In the genomic region with DNA sequence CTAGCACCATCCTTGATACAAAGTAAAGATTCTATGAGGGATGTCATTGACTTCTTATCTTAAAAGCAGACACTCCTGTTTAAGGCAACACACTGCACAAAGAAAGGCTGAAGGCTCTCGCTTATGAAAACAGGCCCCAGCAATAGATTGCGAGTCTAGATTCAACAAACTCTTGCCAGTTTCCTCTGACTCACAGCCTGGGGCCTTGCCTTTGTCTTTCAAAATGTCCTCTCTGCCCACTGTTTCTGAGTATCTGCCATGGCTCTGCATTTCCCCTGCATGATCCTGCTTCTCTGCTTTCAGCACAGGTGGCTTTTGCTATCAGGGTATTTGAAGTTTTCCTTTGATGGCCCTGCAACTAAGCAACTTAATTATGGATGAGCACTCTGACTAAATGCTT, we compare ENCODE assay signal across 15 cellular contexts. TPM values are rescaled to one million over a fixed set of nuclear protein-coding genes. Genes with fewer than 3 reads are reported as not detected.
DNase-seq lines count a peak whose midpoint lies in the region; ATAC-seq, FAIRE-seq and TF ChIP-seq lines count a peak whose summit lies in the region.
"Had no signal": no experiment of that assay in that cellular context is flagged by ENCODE, and none has a peak within 500 bp of the region (broad histone marks: within the 10 kb centered on the region; RNA-seq: fewer than 3 reads in every experiment).

No MANE protein-coding gene starts in this region.

- H3K27ac ChIP-seq in SK-N-SH (ENCODE audit: low read depth in 2 of 2, low read length in 1 of 2) = peak overlapping the region in 1 of 2 experiments; percentile 60; a peak in 2 of 4 replicates
- H3K27ac ChIP-seq: ascending aorta, SK-N-MC had no signal

- no peak for TF ChIP-seq RAD21 in SK-N-SH (IDR thresholded peaks at IDR 0.05; ENCODE audit: low read length)

- no peak overlapping the region for H3K9ac ChIP-seq in SK-N-SH

- no peaks in the 10 kb centered on the region for H3K36me3 Mint-ChIP-seq in activated CD4-positive, alpha-beta T cell treated with anti-CD3 and anti-CD28 coated beads for 36 hours (ENCODE audit: low read depth)
- H3K36me3 Mint-ChIP-seq: natural killer cell treated with Interleukin-12 subunit alpha and Interleukin-12 subunit beta and Interleukin-15 and Interleukin-18, amount 100 ng/mL, for 72 hours had no signal

- H3F3A ChIP-seq in SK-N-SH (replicated peaks; ENCODE audit: insufficient read depth) = no peaks in the 10 kb centered on the region

- H2AFZ ChIP-seq in SK-N-SH (ENCODE audit: low read depth) = peak overlapping the region; percentile 84

- FAIRE-seq in urothelium cell line (lab: Jason Lieb, UNC) = no peak

- WGBS in SK-N-SH (ENCODE audit: low lambda C conversion rate) = 10% methylated on average over 2 of the region's 2 CpGs

- no peak for TF ChIP-seq EP300 in SK-N-SH (IDR thresholded peaks at IDR 0.05; ENCODE audit: borderline replicate concordance in 1 of 2, low read depth in 1 of 2, low read length in 1 of 2)

- no peaks in the 10 kb centered on the region for H3K4me1 Mint-ChIP-seq in activated CD4-positive, alpha-beta T cell treated with anti-CD3 and anti-CD28 coated beads for 36 hours
- H3K4me1 Mint-ChIP-seq: activated B cell treated with CpG ODN at 0.5 μM for 24 hours had no signal

- no peak overlapping the region for H3K4me3 Mint-ChIP-seq in activated CD4-positive, alpha-beta T cell treated with anti-CD3 and anti-CD28 coated beads for 36 hours
- H3K4me3 Mint-ChIP-seq: activated B cell treated with CpG ODN at 0.5 μM for 24 hours; natural killer cell treated with Interleukin-12 subunit alpha and Interleukin-12 subunit beta and Interleukin-15 and Interleukin-18, amount 100 ng/mL, for 72 hours had no signal

- no peak for ATAC-seq in activated CD4-positive, alpha-beta T cell treated with anti-CD3 and anti-CD28 coated beads for 36 hours
- no peak for ATAC-seq in GM21390 (IDR thresholded peaks at IDR 0.05; ENCODE audit: unreplicated experiment)
- ATAC-seq: natural killer cell treated with Interleukin-12 subunit alpha and Interleukin-12 subunit beta and Interleukin-15 and Interleukin-18, amount 100 ng/mL, for 72 hours had no signal

- H3K36me3 ChIP-seq in SK-N-SH (replicated peaks in 1 of 2; ENCODE audit: control insufficient read depth in 1 of 2, insufficient read depth in 2 of 2, low read length in 1 of 2) = no peaks in the 10 kb centered on the region
- H3K36me3 ChIP-seq: ascending aorta had no signal

- no peaks in the 10 kb centered on the region for H3K9me3 Mint-ChIP-seq in activated CD4-positive, alpha-beta T cell treated with anti-CD3 and anti-CD28 coated beads for 36 hours (ENCODE audit: low read depth)
- H3K9me3 Mint-ChIP-seq: activated B cell treated with CpG ODN at 0.5 μM for 24 hours; natural killer cell treated with Interleukin-12 subunit alpha and Interleukin-12 subunit beta and Interleukin-15 and Interleukin-18, amount 100 ng/mL, for 72 hours had no signal

- CTCF ChIA-PET in activated CD4-positive, alpha-beta T cell treated with anti-CD3 and anti-CD28 coated beads for 36 hours (lab: Charles Lee) = no interaction called here
- CTCF ChIA-PET in SK-N-SH (lab: Yijun Ruan, JAX) = interaction anchor here (2.0 kb wide), 1 partner anchor 105 kb away, joined by 9 read pairs; no protein-coding TSS in a partner anchor

- no peaks in the 10 kb centered on the region for H3K4me1 ChIP-seq in SK-N-SH (ENCODE audit: control insufficient read depth in 1 of 2, insufficient read depth in 2 of 2, low read depth in 1 of 2, low read length in 1 of 2)
- H3K4me1 ChIP-seq: ascending aorta had no signal

- H3K27me3 ChIP-seq in SK-N-SH (ENCODE audit: insufficient read depth) = no peaks in the 10 kb centered on the region
- H3K27me3 ChIP-seq: ascending aorta had no signal

- no peaks in the 10 kb centered on the region for H3K27me3 Mint-ChIP-seq in activated CD4-positive, alpha-beta T cell treated with anti-CD3 and anti-CD28 coated beads for 36 hours
- H3K27me3 Mint-ChIP-seq: activated B cell treated with CpG ODN at 0.5 μM for 24 hours had no signal

- peak; percentile 4 for DNase-seq in activated CD4-positive, alpha-beta T cell treated with anti-CD3 and anti-CD28 coated beads for 36 hours
- no peak for DNase-seq in activated CD4-positive, alpha-beta T cell treated with anti-CD3 and anti-CD28 coated beads for 4 hours
- no peak for DNase-seq in SK-N-SH
- DNase-seq in fibroblast of peridontal ligament (ENCODE audit: extremely low read depth) = peak; percentile 55
- DNase-seq in urothelium cell line (ENCODE audit: low spot score) = peak; percentile 7
- no peak for DNase-seq in 8988T
- DNase-seq in effector CD8-positive, alpha-beta T cell (lab: John Stamatoyannopoulos, UW) = no peak
- DNase-seq: activated B cell treated with CpG ODN at 0.5 μM for 24 hours; activated T-cell treated with anti-CD3 and anti-CD28 coated beads, Interleukin-2, amount 50 U/mL, for 48 hours; DMS79; NCI-H510A treated with DMSO at 0.1 percent for 48 hours had no signal

- no peaks in the 10 kb centered on the region for H4K20me1 ChIP-seq in SK-N-SH (ENCODE audit: insufficient read depth)

- H3K27ac Mint-ChIP-seq in activated CD4-positive, alpha-beta T cell treated with anti-CD3 and anti-CD28 coated beads for 36 hours = no peak overlapping the region
- H3K27ac Mint-ChIP-seq: activated B cell treated with CpG ODN at 0.5 μM for 24 hours; natural killer cell treated with Interleukin-12 subunit alpha and Interleukin-12 subunit beta and Interleukin-15 and Interleukin-18, amount 100 ng/mL, for 72 hours had no signal

- intact Hi-C loops in activated CD4-positive, alpha-beta T cell treated with anti-CD3 and anti-CD28 coated beads for 36 hours (cut with DNase I, micrococcal nuclease) = no loop called here

- H3K4me3 ChIP-seq in SK-N-SH (ENCODE audit: low read depth in 2 of 2, low read length in 1 of 2) = no peak overlapping the region
- H3K4me3 ChIP-seq: ascending aorta, SK-N-MC had no signal

- no peaks in the 10 kb centered on the region for H3K9me3 ChIP-seq in SK-N-SH
- H3K9me3 ChIP-seq: ascending aorta had no signal

- no peak for TF ChIP-seq CTCF in SK-N-SH (IDR thresholded peaks at IDR 0.05)

- H3K79me2 ChIP-seq in SK-N-SH (ENCODE audit: insufficient read depth) = no peaks in the 10 kb centered on the region

- no peaks in the 10 kb centered on the region for H3K9me2 ChIP-seq in SK-N-SH

- H3K4me2 ChIP-seq in SK-N-SH = no peak overlapping the region

- POLR2A ChIA-PET in activated CD4-positive, alpha-beta T cell treated with anti-CD3 and anti-CD28 coated beads for 36 hours (lab: Charles Lee) = no interaction called here
- POLR2A ChIA-PET in SK-N-SH (lab: Yijun Ruan, JAX) = no interaction called here

TF ChIP-seq in SK-N-SH, 30 proteins besides CTCF, POLR2A, EP300 and RAD21:
- no peak for TF ChIP-seq POLR2AphosphoS5 (IDR thresholded peaks at IDR 0.05; ENCODE audit: low read depth, low read length)
- no peak for TF ChIP-seq SIN3A (IDR thresholded peaks at IDR 0.05; ENCODE audit: borderline replicate concordance, low read depth, low read length)
- TF ChIP-seq FOXJ3 (CRISPR knock-in tag; IDR thresholded peaks at IDR 0.05) = no peak

RNA-seq across cellular contexts. Expression of gene NDP, which starts 32.4 kb away (rescaled TPM):
- not detected for total RNA-seq in activated CD4-positive, alpha-beta T cell treated with anti-CD3 and anti-CD28 coated beads for 36 hours
- polyA plus RNA-seq in SK-N-SH (2012; rRNA removed) = 0.13 and 0.16 TPM in 2 replicates
- 0.08 and 0.17 TPM in 2 replicates for polyA plus RNA-seq in SK-N-SH (2012; cell fraction: cytosol; rRNA removed)
- 0.02 and 0.54 TPM in 2 replicates for polyA plus RNA-seq in SK-N-SH (2012; cell fraction: nucleus; rRNA removed)
- total RNA-seq: activated B cell treated with CpG ODN at 0.5 μM for 24 hours; ascending aorta; natural killer cell treated with Interleukin-12 subunit alpha and Interleukin-12 subunit beta and Interleukin-15 and Interleukin-18, amount 100 ng/mL, for 72 hours had no signal

RNA-seq across cellular contexts. Expression of gene MAOB, which starts 58.6 kb away (rescaled TPM):
- under 1 TPM; 0.09 to 0.21 TPM for total RNA-seq in activated CD4-positive, alpha-beta T cell treated with anti-CD3 and anti-CD28 coated beads for 36 hours
- polyA plus RNA-seq in SK-N-SH (2012; rRNA removed) = 0.92 and 0.93 TPM in 2 replicates
- 1.3 and 1.8 TPM in 2 replicates for polyA plus RNA-seq in SK-N-SH (2012; cell fraction: cytosol; rRNA removed)
- polyA plus RNA-seq in SK-N-SH (2012; cell fraction: nucleus; rRNA removed) = 0.40 and 0.57 TPM in 2 replicates
- total RNA-seq: activated B cell treated with CpG ODN at 0.5 μM for 24 hours; natural killer cell treated with Interleukin-12 subunit alpha and Interleukin-12 subunit beta and Interleukin-15 and Interleukin-18, amount 100 ng/mL, for 72 hours had no signal

Comparison
In these comparisons a context has a peak if more than half of its experiments do, and no peak if none do; other contexts are left out.
1. DNase-seq: peak in activated CD4-positive, alpha-beta T cell treated with anti-CD3 and anti-CD28 coated beads for 36 hours (single experiment), fibroblast of peridontal ligament (single experiment) and urothelium cell line (single experiment); none in activated CD4-positive, alpha-beta T cell treated with anti-CD3 and anti-CD28 coated beads for 4 hours (0 of 2), SK-N-SH (single experiment), 8988T (single experiment) and effector CD8-positive, alpha-beta T cell (single experiment).